8 cellular contexts compared by ENCODE assay signal in the genomic region with DNA sequence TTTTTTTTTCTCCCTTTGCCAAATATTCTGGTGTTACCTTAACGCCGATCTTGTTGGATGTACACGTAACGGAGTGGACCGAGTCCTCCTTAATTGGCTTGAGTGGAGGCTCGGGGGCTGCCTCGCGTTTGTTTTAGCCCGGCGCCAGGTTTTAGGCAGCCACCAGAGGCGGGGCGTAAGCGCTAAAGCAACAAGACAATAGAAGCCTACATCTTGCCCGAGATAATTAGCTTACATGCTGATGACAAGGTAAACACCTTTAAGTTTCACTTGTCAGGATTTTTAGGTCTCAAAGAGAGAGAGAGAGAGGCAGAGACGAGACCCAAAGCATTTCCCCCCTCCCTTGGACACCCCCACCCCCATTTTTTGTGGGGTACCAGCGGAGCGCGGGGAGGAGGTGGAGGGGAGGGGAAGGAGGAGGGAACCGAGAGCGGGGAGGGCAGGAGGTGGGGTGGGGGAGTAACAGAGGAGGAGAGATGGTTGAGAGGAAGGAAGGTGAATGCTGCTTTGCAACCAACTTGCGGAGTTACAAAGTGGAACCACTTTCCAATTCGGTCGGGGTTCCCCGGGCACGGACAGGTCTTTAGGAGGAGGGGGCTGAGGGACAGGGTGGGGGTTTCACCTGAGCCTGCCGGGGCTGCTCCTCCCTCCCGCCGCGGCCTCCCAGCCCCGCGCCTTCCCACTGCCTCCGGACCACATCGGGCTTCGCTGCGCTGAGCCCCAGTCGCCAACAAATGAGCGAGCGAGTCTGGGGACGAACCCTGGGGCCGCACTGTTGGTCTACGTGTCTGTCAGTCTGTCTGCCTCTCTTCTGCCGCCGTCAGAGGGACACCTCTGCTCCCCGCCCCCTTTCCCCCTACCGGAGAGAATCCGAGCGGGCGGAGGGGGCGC. TPM values are rescaled to one million over a fixed set of nuclear protein-coding genes. Genes with fewer than 3 reads are reported as not detected.
DNase-seq lines count a peak whose midpoint lies in the region; TF ChIP-seq lines count a peak whose summit lies in the region.

A gene (minus strand): TSS at position 802 of the 891 bp plus-strand sequence. CDS start 103 bp downstream, at position 699.

- no peaks in the 10 kb centered on the region for H3K9me3 ChIP-seq in hepatocyte (ENCODE audit: low read depth)
- no peaks in the 10 kb centered on the region for H3K9me3 ChIP-seq in suprapubic skin

- H3K27me3 ChIP-seq in hepatocyte (peaks cover 99% of the 10 kb centered on the region), suprapubic skin (peaks cover 100% of the 10 kb centered on the region)

- no peak for TF ChIP-seq POLR2A in suprapubic skin (IDR thresholded peaks at IDR 0.05)

- H2AFZ ChIP-seq in hepatocyte = peak within 1 kb of the TSS; percentile 31

- DNase-seq in activated CD8-positive, alpha-beta memory T cell treated with anti-CD3 and anti-CD28 coated beads, Interleukin-2, amount 50 U/mL, for 48 hours = peak; percentile 61
- no peak for DNase-seq in activated CD8-positive, alpha-beta memory T cell treated with anti-CD3 and anti-CD28 coated beads, Interleukin-2, amount 50 U/mL, for 4 hours
- DNase-seq in NCI-H748 (lab: John Stamatoyannopoulos, UW; ENCODE audit: unreplicated experiment) (peak; percentile 94), hepatocyte (ENCODE audit: low spot score) (no peak), suprapubic skin (ENCODE audit: low spot score in 2 of 2) (no peak), ACHN (no peak), NCI-H1048 (lab: John Stamatoyannopoulos, UW) (no peak), NOMO-1 treated with dmso at 0.1 percent for 144 hours (lab: John Stamatoyannopoulos, UW; ENCODE audit: unreplicated experiment) (no peak)

- no peaks in the 10 kb centered on the region for H3K9me2 ChIP-seq in hepatocyte (replicated peaks; ENCODE audit: insufficient read depth)

- H3K4me1 ChIP-seq in hepatocyte (ENCODE audit: insufficient read depth) (peaks cover 23% of the 10 kb centered on the region), suprapubic skin (peaks cover 58% of the 10 kb centered on the region)

- H4K20me1 ChIP-seq in hepatocyte (ENCODE audit: insufficient read depth, poor library complexity, severe bottlenecking) = no peaks in the 10 kb centered on the region

- in situ Hi-C loops in ACHN (cut with HindIII; ENCODE audit: low pct_ligation_motif_present, low pct_unique_long_range_greater_than_20kb, low sequenced_read_pairs) = no loop called here

- H3K27ac ChIP-seq in hepatocyte (no peak within 1 kb of the TSS), suprapubic skin (no peak within 1 kb of the TSS)

- no peaks in the 10 kb centered on the region for H3K79me2 ChIP-seq in hepatocyte

- no peak for TF ChIP-seq CTCF in hepatocyte (IDR thresholded peaks at IDR 0.05; ENCODE audit: poor library complexity)
- no peak for TF ChIP-seq CTCF in suprapubic skin (IDR thresholded peaks at IDR 0.05)

- H3K36me3 ChIP-seq in hepatocyte (replicated peaks; ENCODE audit: insufficient read depth, low read depth) (no peaks in the 10 kb centered on the region), suprapubic skin (no peaks in the 10 kb centered on the region)

- H3K4me3 ChIP-seq in hepatocyte (peak within 1 kb of the TSS; percentile 10), suprapubic skin (peak within 1 kb of the TSS; percentile 44)

- 3% methylated on average over 37 of the region's 49 CpGs for WGBS in hepatocyte (ENCODE audit: low lambda C conversion rate, missing lambda C conversion rate)
- 2% methylated on average over 29 of the region's 49 CpGs for WGBS in suprapubic skin

- H3K4me2 ChIP-seq in hepatocyte = peak within 1 kb of the TSS; percentile 83

- no peak for TF ChIP-seq EP300 in suprapubic skin (IDR thresholded peaks at IDR 0.05)

RNA-seq across cellular contexts. Expression of the gene that starts here (rescaled TPM):
- total RNA-seq in hepatocyte (2.7 and 4.7 TPM in 2 replicates), suprapubic skin (not detected)
- 2.2 and 7.3 TPM in 2 replicates for polyA plus RNA-seq in hepatocyte

Comparison
In these comparisons a context has a peak if more than half of its experiments do, and no peak if none do; other contexts are left out.
1. DNase-seq: peak in activated CD8-positive, alpha-beta memory T cell treated with anti-CD3 and anti-CD28 coated beads, Interleukin-2, amount 50 U/mL, for 48 hours (single experiment) and NCI-H748 (single experiment); none in activated CD8-positive, alpha-beta memory T cell treated with anti-CD3 and anti-CD28 coated beads, Interleukin-2, amount 50 U/mL, for 4 hours (single experiment), hepatocyte (single experiment), suprapubic skin (0 of 2), ACHN (single experiment), NCI-H1048 (single experiment) and NOMO-1 treated with dmso at 0.1 percent for 144 hours (single experiment).